Comparison of ENCODE assay signal across 16 cellular contexts in the genomic region with DNA sequence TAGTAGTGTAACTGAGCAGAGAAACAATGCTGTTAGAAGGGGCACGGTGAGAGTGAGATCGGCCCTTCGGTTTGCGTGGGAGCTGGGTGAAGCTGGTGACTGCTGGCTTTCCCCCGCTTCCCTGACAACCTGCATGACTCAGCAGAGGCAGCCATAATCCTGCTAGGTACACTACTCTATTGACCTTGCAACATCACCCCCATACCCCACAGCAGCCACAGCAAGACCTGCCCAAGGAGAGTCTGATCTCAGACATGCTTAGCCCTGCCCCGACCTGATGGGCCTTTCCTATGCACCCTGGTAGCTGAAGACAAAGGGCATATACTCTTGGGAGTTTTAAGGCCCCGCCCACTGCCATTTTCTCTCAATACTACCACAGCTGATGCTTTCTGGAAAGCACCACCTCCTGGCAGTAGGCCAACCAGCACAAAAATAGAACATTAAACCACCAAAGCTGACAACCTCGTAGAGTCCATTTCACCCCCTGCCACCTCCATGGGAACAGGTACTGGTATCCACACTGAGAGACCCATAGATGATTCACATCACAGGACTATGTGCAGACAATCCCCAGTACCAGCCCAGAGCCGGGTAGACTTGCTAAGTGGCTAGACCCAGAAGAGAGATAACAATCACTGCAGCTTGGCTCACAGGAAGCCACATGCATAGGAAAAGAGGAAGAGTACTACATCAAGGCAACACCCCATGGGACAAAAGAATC.
DNase-seq lines count a peak whose midpoint lies in the region; ATAC-seq and TF ChIP-seq lines count a peak whose summit lies in the region.
"Had no signal": no experiment of that assay in that cellular context is flagged by ENCODE, and none has a peak within 500 bp of the region (broad histone marks: within the 10 kb centered on the region; RNA-seq: fewer than 3 reads in every experiment).

No MANE protein-coding gene starts in this region.

- peak; percentile 71 for ATAC-seq in GM18909 (IDR thresholded peaks at IDR 0.05; ENCODE audit: poor library complexity, unreplicated experiment)
- ATAC-seq in PC-3, result no peak; the same call in 1 of the 2 replicates
- ATAC-seq in mucosa of descending colon, result no peak
- ATAC-seq: T-cell had no signal

- no peak overlapping the region for H3K9ac ChIP-seq in OCI-LY1 (ENCODE audit: low read length)
- H3K9ac ChIP-seq in PC-3 (ENCODE audit: low read length), result no peak overlapping the region

- no peaks in the 10 kb centered on the region for H4K20me1 ChIP-seq in OCI-LY1 (ENCODE audit: insufficient read depth, low read length)
- no peaks in the 10 kb centered on the region for H4K20me1 ChIP-seq in PC-3 (ENCODE audit: low read length)

- H3K27ac Mint-ChIP-seq in glutamatergic neuron (ENCODE audit: unreplicated experiment), result peak overlapping the region; percentile 72
- H3K27ac Mint-ChIP-seq: activated T-cell treated with anti-CD3 and anti-CD28 coated beads, Interleukin-2, amount 50 U/mL, for 24 hours; T-cell had no signal

- H3K4me1 Mint-ChIP-seq in glutamatergic neuron (ENCODE audit: low read depth, unreplicated experiment), result peaks cover 9% of the 10 kb centered on the region

- no TSS peak for BruUV-seq in PC-3 (replicated peaks; lab: Mats Ljungman, UMichigan)

- CTCF ChIA-PET in PC-3 (lab: Charles Lee), result no interaction called here

- peaks cover 4% of the 10 kb centered on the region for H3K9me3 Mint-ChIP-seq in glutamatergic neuron (ENCODE audit: unreplicated experiment)

- H3K79me2 ChIP-seq in OCI-LY1 (ENCODE audit: insufficient read depth, low read length) (no peaks in the 10 kb centered on the region), PC-3 (ENCODE audit: low read length) (no peaks in the 10 kb centered on the region)

- no peak overlapping the region for H3K27ac ChIP-seq in OCI-LY1 (ENCODE audit: low read depth, low read length, poor library complexity, severe bottlenecking)
- no peak overlapping the region for H3K27ac ChIP-seq in PC-3 (ENCODE audit: low read length)
- H3K27ac ChIP-seq: cardiac muscle cell, pancreas, testis had no signal

- no peaks in the 10 kb centered on the region for H3K36me3 ChIP-seq in OCI-LY1 (ENCODE audit: insufficient read depth, low read length)
- no peaks in the 10 kb centered on the region for H3K36me3 ChIP-seq in PC-3 (ENCODE audit: low read depth, low read length)
- no peaks in the 10 kb centered on the region for H3K36me3 ChIP-seq in mucosa of descending colon (ENCODE audit: low read depth)
- H3K36me3 ChIP-seq: cardiac muscle cell, pancreas had no signal

- H3F3A ChIP-seq in OCI-LY1 (ENCODE audit: insufficient read depth, low read length) (no peaks in the 10 kb centered on the region), PC-3 (ENCODE audit: low read length, unreplicated experiment) (no peaks in the 10 kb centered on the region)

- H3K4me1 ChIP-seq in OCI-LY1 (ENCODE audit: insufficient read depth, low read length, severe bottlenecking) (peaks cover 14% of the 10 kb centered on the region), PC-3 (ENCODE audit: insufficient read depth, low read length) (no peaks in the 10 kb centered on the region), mucosa of descending colon (ENCODE audit: low read depth) (no peaks in the 10 kb centered on the region)
- H3K4me1 ChIP-seq: pancreas, testis had no signal

- peak; percentile 2 to 12 for DNase-seq in NCI-H187 (lab: John Stamatoyannopoulos, UW)
- no peak for DNase-seq in NCI-H187 treated with DMSO at 0.1 percent for 48 hours (lab: John Stamatoyannopoulos, UW)
- peak; percentile 27 for DNase-seq in glutamatergic neuron
- DNase-seq in PC-3, result no peak
- DNase-seq in DMS53 (lab: John Stamatoyannopoulos, UW), result no peak
- DNase-seq in mucosa of descending colon, result no peak
- DNase-seq: activated T-cell treated with anti-CD3 and anti-CD28 coated beads, Interleukin-2, amount 50 U/mL, for 24 hours; DMS79 treated with DMSO at 0.1 percent for 48 hours; left cardiac atrium; NCI-H774; pancreas; testis had no signal

- intact Hi-C loops in PC-3 (cut with micrococcal nuclease) (no loop called here), mucosa of descending colon (cut with DNase I, micrococcal nuclease) (no loop called here)

- H3K4me3 ChIP-seq in OCI-LY1 (ENCODE audit: low read depth, low read length, poor library complexity, severe bottlenecking), result no peak overlapping the region
- H3K4me3 ChIP-seq in PC-3 (ENCODE audit: low read length), result no peak overlapping the region
- H3K4me3 ChIP-seq in mucosa of descending colon, result no peak overlapping the region
- H3K4me3 ChIP-seq: cardiac muscle cell, pancreas, testis had no signal

- H3K4me3 Mint-ChIP-seq in glutamatergic neuron (ENCODE audit: unreplicated experiment), result no peak overlapping the region
- H3K4me3 Mint-ChIP-seq: activated T-cell treated with anti-CD3 and anti-CD28 coated beads, Interleukin-2, amount 50 U/mL, for 24 hours; T-cell had no signal

- H3K36me3 Mint-ChIP-seq in glutamatergic neuron (ENCODE audit: unreplicated experiment), result no peaks in the 10 kb centered on the region
- H3K36me3 Mint-ChIP-seq: T-cell had no signal

- H3K4me2 ChIP-seq in OCI-LY1 (ENCODE audit: low read length), result peak overlapping the region; percentile 2; the same call in 1 of the 2 replicates
- no peak overlapping the region for H3K4me2 ChIP-seq in PC-3 (ENCODE audit: low read length)

- H2AFZ ChIP-seq in OCI-LY1 (ENCODE audit: low read length) (no peak overlapping the region), PC-3 (ENCODE audit: low read length) (no peak overlapping the region)

- H3K27me3 ChIP-seq in OCI-LY1 (ENCODE audit: insufficient read depth, low read length) (no peaks in the 10 kb centered on the region), PC-3 (ENCODE audit: low read length) (no peaks in the 10 kb centered on the region; the same call in 1 of the 2 replicates)
- H3K27me3 ChIP-seq: cardiac muscle cell, pancreas, testis had no signal

- H3K9me2 ChIP-seq in OCI-LY1 (ENCODE audit: low read depth, low read length) (no peaks in the 10 kb centered on the region), PC-3 (replicated peaks; ENCODE audit: low read length) (no peaks in the 10 kb centered on the region)

- TF ChIP-seq CTCF in OCI-LY1 (IDR thresholded peaks at IDR 0.05; ENCODE audit: low read length) (no peak), glutamatergic neuron (IDR thresholded peaks at IDR 0.05; ENCODE audit: partially characterized antibody, unreplicated experiment) (no peak), PC-3 (conservative IDR thresholded peaks at IDR 0.05; ENCODE audit: low read depth, low read length) (no peak), mucosa of descending colon (IDR thresholded peaks at IDR 0.05) (no peak)

- POLR2A ChIA-PET in PC-3 (lab: Charles Lee; ENCODE audit: unreplicated experiment), result no interaction called here

- H3K27me3 Mint-ChIP-seq in glutamatergic neuron (ENCODE audit: unreplicated experiment), result peaks cover 4% of the 10 kb centered on the region

- H3K9me3 ChIP-seq in OCI-LY1 (ENCODE audit: low read length), result no peaks in the 10 kb centered on the region
- no peaks in the 10 kb centered on the region for H3K9me3 ChIP-seq in PC-3 (ENCODE audit: low read length)
- no peaks in the 10 kb centered on the region for H3K9me3 ChIP-seq in mucosa of descending colon
- H3K9me3 ChIP-seq: pancreas, testis had no signal

Comparison
In these comparisons a context has a peak if more than half of its experiments do, and no peak if none do; other contexts are left out.
1. DNase-seq: peak in NCI-H187 (2 of 2) and glutamatergic neuron (single experiment); none in NCI-H187 treated with DMSO at 0.1 percent for 48 hours (single experiment), PC-3 (single experiment), DMS53 (single experiment) and mucosa of descending colon (0 of 3).